24 cellular contexts compared by ENCODE assay signal in the genomic region with DNA sequence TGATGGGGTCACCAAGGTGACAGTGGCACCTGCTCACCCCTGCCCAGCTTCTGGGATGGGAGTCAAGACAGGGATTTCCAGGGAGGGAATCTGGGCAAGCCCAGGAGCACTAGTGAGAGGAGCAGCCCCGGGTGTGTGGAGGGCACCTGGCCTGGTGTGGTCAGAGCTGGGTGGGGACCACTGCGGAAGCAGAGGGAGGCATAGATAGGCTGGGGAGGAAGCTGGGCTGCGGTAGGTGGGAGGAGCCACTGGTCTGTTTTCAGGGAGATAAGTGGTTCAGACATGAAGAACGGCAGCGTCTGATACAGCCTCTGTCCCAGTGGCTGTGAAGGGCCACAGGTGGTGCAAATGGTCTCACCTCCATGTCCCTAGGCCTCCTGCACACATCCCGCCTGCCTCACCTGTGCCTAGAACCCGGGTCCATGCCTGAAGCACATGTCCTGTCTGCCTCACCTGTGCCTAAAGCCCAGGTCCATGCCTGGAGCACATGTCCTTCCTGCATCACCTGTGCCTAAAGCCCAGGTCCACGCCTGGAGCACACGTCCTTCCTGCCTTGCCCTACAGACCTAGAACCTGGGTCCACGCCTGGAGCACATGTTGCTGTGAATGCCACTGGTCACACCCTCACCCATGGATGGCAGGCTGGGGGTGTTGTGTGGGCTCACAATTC.
"Had no signal": no experiment of that assay in that cellular context is flagged by ENCODE, and none has a peak within 500 bp of the region (broad histone marks: within the 10 kb centered on the region; RNA-seq: fewer than 3 reads in every experiment).

No MANE protein-coding gene starts in this region.

- DNase-seq: activated CD4-positive, alpha-beta T cell treated with anti-CD3 and anti-CD28 coated beads for 36 hours; activated CD4-positive, CD25-positive, alpha-beta regulatory T cell; activated CD8-positive, alpha-beta memory T cell treated with anti-CD3 and anti-CD28 coated beads for 24 hours; activated effector memory CD4-positive, alpha-beta T cell treated with Interleukin-2 at 50 U/mL for 16 hours; activated naive CD4-positive, alpha-beta T cell treated with Interleukin-2 at 50 U/mL for 16 hours; anterior cingulate cortex; dermis blood vessel endothelial cell; effector CD4-positive, alpha-beta T cell; left lung; mesendoderm; right lobe of liver; stimulated activated CD4-positive, alpha-beta T cell treated with anti-CD3 and anti-CD28 coated beads, Interleukin-12 subunit alpha, Interleukin-12 subunit beta, amount 100 ng/mL, for 4 hours; stimulated activated CD4-positive, alpha-beta T cell treated with anti-CD3 and anti-CD28 coated beads, Interleukin-4, amount 100 ng/mL, for 1 hour; trophoblast cell; uterus had no signal

- H3K36me3 ChIP-seq: left lung, neutrophil, right lobe of liver, thoracic aorta, uterus had no signal

- ATAC-seq: activated CD4-positive, alpha-beta T cell treated with anti-CD3 and anti-CD28 coated beads for 36 hours; left lung; natural killer cell treated with Interleukin-12 subunit alpha and Interleukin-12 subunit beta and Interleukin-15 and Interleukin-18, amount 100 ng/mL, for 72 hours had no signal

- H3K27me3 ChIP-seq: neutrophil, right lobe of liver, uterus had no signal

- H3K27ac ChIP-seq: epithelial cell of prostate, left lung, neutrophil, right lobe of liver, thoracic aorta, uterus had no signal

- H3K4me1 ChIP-seq: left lung, right lobe of liver, uterus had no signal

- H3K9me3 ChIP-seq: left lung, neutrophil, right lobe of liver, thoracic aorta, uterus had no signal

- H3K4me3 ChIP-seq: left lung, lung, right lobe of liver, thoracic aorta, uterus had no signal

- FAIRE-seq: colon, frontal cortex, islet of Langerhans, TTC549 had no signal
